Comparison of ENCODE assay signal across 15 cellular contexts in genomic region chr20:32433311-32434021, GRCh38.
DNase-seq lines count a peak whose midpoint lies in the region; ATAC-seq and TF ChIP-seq lines count a peak whose summit lies in the region.
"Had no signal": no experiment of that assay in that cellular context is flagged by ENCODE, and none has a peak within 500 bp of the region (broad histone marks: within the 10 kb centered on the region; RNA-seq: fewer than 3 reads in every experiment).

No MANE protein-coding gene starts in this region.

- CTCF ChIA-PET in OCI-LY7 (lab: Charles Lee; ENCODE audit: unreplicated experiment), result no interaction called here

- H3K4me1 Mint-ChIP-seq in CD4-positive, CD25-positive, alpha-beta regulatory T cell, result peaks cover 0 to 8% (median 3%) of the 10 kb centered on the region in 4 donors
- H3K4me1 Mint-ChIP-seq in neural progenitor cell, result no peaks in the 10 kb centered on the region
- H3K4me1 Mint-ChIP-seq: central memory CD8-positive, alpha-beta T cell had no signal

- no peaks in the 10 kb centered on the region for H3K79me2 ChIP-seq in OCI-LY7 (ENCODE audit: insufficient read depth, low read depth, low read length)
- no peaks in the 10 kb centered on the region for H3K79me2 ChIP-seq in neural progenitor cell (ENCODE audit: low read depth)

- no peaks in the 10 kb centered on the region for H3K27me3 Mint-ChIP-seq in CD4-positive, CD25-positive, alpha-beta regulatory T cell
- H3K27me3 Mint-ChIP-seq in neural progenitor cell (ENCODE audit: insufficient read depth, low read depth), result peaks cover 3% of the 10 kb centered on the region
- H3K27me3 Mint-ChIP-seq: activated naive CD4-positive, alpha-beta T cell treated with anti-CD3 and anti-CD28 coated beads, Interleukin-2, amount 50 U/mL, for 24 hours; central memory CD8-positive, alpha-beta T cell; IgD-negative memory B cell had no signal

- H4K20me1 ChIP-seq in OCI-LY7 (ENCODE audit: insufficient read depth, low read length), result no peaks in the 10 kb centered on the region
- peaks cover 13% of the 10 kb centered on the region for H4K20me1 ChIP-seq in neural progenitor cell (ENCODE audit: low read depth)

- H3K27me3 ChIP-seq in CD4-positive, CD25-positive, alpha-beta regulatory T cell (ENCODE audit: control insufficient read depth, insufficient read depth, low read length), result no peaks in the 10 kb centered on the region
- H3K27me3 ChIP-seq in lung (ENCODE audit: control insufficient read depth, insufficient read depth) (no peaks in the 10 kb centered on the region), neural progenitor cell (no peaks in the 10 kb centered on the region)

- no peak overlapping the region for H3K4me3 Mint-ChIP-seq in CD4-positive, CD25-positive, alpha-beta regulatory T cell
- no peak overlapping the region for H3K4me3 Mint-ChIP-seq in neural progenitor cell
- H3K4me3 Mint-ChIP-seq: activated naive CD4-positive, alpha-beta T cell treated with anti-CD3 and anti-CD28 coated beads, Interleukin-2, amount 50 U/mL, for 24 hours; central memory CD8-positive, alpha-beta T cell; IgD-negative memory B cell; T-helper 1 cell treated with Interleukin-12 subunit alpha and Interleukin-12 subunit beta and Interleukin-4 antibody, amounts not matched to agents 30 μg/mL and 1 μg/mL, for 36 hours had no signal

- H3K9me3 Mint-ChIP-seq in CD4-positive, CD25-positive, alpha-beta regulatory T cell, result no peaks in the 10 kb centered on the region
- H3K9me3 Mint-ChIP-seq in neural progenitor cell, result no peaks in the 10 kb centered on the region
- H3K9me3 Mint-ChIP-seq: activated naive CD4-positive, alpha-beta T cell treated with anti-CD3 and anti-CD28 coated beads, Interleukin-2, amount 50 U/mL, for 24 hours; central memory CD8-positive, alpha-beta T cell; IgD-negative memory B cell; T-helper 1 cell treated with Interleukin-12 subunit alpha and Interleukin-12 subunit beta and Interleukin-4 antibody, amounts not matched to agents 30 μg/mL and 1 μg/mL, for 36 hours had no signal

- no peaks in the 10 kb centered on the region for H3K4me1 ChIP-seq in CD4-positive, CD25-positive, alpha-beta regulatory T cell (ENCODE audit: control insufficient read depth, insufficient read depth, low read length, poor library complexity, severe bottlenecking)
- H3K4me1 ChIP-seq in OCI-LY7 (ENCODE audit: insufficient read depth, low read length, poor library complexity, severe bottlenecking), result no peaks in the 10 kb centered on the region
- peaks cover 0 to 4% of the 10 kb centered on the region in 2 donors for H3K4me1 ChIP-seq in lung (ENCODE audit: control insufficient read depth in 2 of 2, insufficient read depth in 2 of 2, low read length in 2 of 2)
- H3K4me1 ChIP-seq in neural progenitor cell, result no peaks in the 10 kb centered on the region

- H3K9me2 ChIP-seq in OCI-LY7 (ENCODE audit: insufficient read depth, low read length), result no peaks in the 10 kb centered on the region

- H3K36me3 Mint-ChIP-seq in CD4-positive, CD25-positive, alpha-beta regulatory T cell, result peaks cover 53% of the 10 kb centered on the region
- peaks cover 50% of the 10 kb centered on the region for H3K36me3 Mint-ChIP-seq in neural progenitor cell

- TSS peak; percentile 45 for BruUV-seq in OCI-LY7 (replicated peaks; lab: Mats Ljungman, UMichigan)

- no peak overlapping the region for H3K27ac ChIP-seq in CD4-positive, CD25-positive, alpha-beta regulatory T cell (ENCODE audit: insufficient read depth, low read length, poor library complexity, severe bottlenecking)
- H3K27ac ChIP-seq in OCI-LY7 (ENCODE audit: low read depth, low read length, poor library complexity, severe bottlenecking) (no peak overlapping the region), lung (ENCODE audit: low read depth in 1 of 2, low read length in 1 of 2) (peak overlapping the region; percentile 28 to 54), neural progenitor cell (no peak overlapping the region)

- no peak for ATAC-seq in CD4-positive, CD25-positive, alpha-beta regulatory T cell (ENCODE audit: low read depth in 2 of 2)
- no peak for ATAC-seq in lung (ENCODE audit: insufficient read depth, low FRiP score)

- 76 to 83% methylated on average over 20 of the region's 20 CpGs for WGBS in lung, 2 donors

- no peak for DNase-seq in CD4-positive, CD25-positive, alpha-beta regulatory T cell
- DNase-seq in OCI-LY7 (ENCODE audit: low spot score) (no peak), fibroblast of villous mesenchyme (ENCODE audit: low read depth) (peak; percentile 21), lung (ENCODE audit: low spot score) (no peak), ureter (ENCODE audit: low spot score) (no peak), neural progenitor cell (ENCODE audit: low spot score) (no peak), NCI-H146 treated with DMSO at 0.1 percent for 48 hours (lab: John Stamatoyannopoulos, UW; ENCODE audit: unreplicated experiment) (no peak), NCI-H69 (lab: John Stamatoyannopoulos, UW) (no peak)
- DNase-seq: activated CD4-positive, CD25-positive, alpha-beta regulatory T cell treated with anti-CD3 and anti-CD28 coated beads, Interleukin-2, amount 50 U/mL, for 72 hours; activated CD8-positive, alpha-beta memory T cell treated with anti-CD3 and anti-CD28 coated beads, Interleukin-2, amount 50 U/mL, for 48 hours; stimulated activated CD4-positive, alpha-beta T cell treated with anti-CD3 and anti-CD28 coated beads, Interleukin-12 subunit alpha, Interleukin-12 subunit beta, amount 100 ng/mL, for 4 hours had no signal

- H3K4me3 ChIP-seq in CD4-positive, CD25-positive, alpha-beta regulatory T cell (ENCODE audit: low read depth, low read length), result no peak overlapping the region
- H3K4me3 ChIP-seq in OCI-LY7 (ENCODE audit: low read depth, low read length, poor library complexity, severe bottlenecking) (no peak overlapping the region), fibroblast of villous mesenchyme (ENCODE audit: low read depth, low read length) (no peak overlapping the region), lung (no peak overlapping the region), neural progenitor cell (no peak overlapping the region)

- H3K36me3 ChIP-seq in CD4-positive, CD25-positive, alpha-beta regulatory T cell (ENCODE audit: control insufficient read depth, insufficient read depth, low read length), result peaks cover 98% of the 10 kb centered on the region
- H3K36me3 ChIP-seq in OCI-LY7 (ENCODE audit: insufficient read depth, low read length) (peaks cover 100% of the 10 kb centered on the region), lung (ENCODE audit: control insufficient read depth in 2 of 2, insufficient read depth in 2 of 2, low read length in 2 of 2) (peaks cover 39 to 66% of the 10 kb centered on the region in 2 donors), neural progenitor cell (peaks cover 6% of the 10 kb centered on the region)

- H3K4me2 ChIP-seq in OCI-LY7 (ENCODE audit: low read length) (no peak overlapping the region), neural progenitor cell (no peak overlapping the region)

- intact Hi-C loops in OCI-LY7 (cut with micrococcal nuclease; ENCODE audit: unreplicated experiment), result no loop called here

- H3K9ac ChIP-seq in neural progenitor cell, result no peak overlapping the region

- H3K27ac Mint-ChIP-seq in CD4-positive, CD25-positive, alpha-beta regulatory T cell, result peak overlapping the region in 2 of 3 donors; percentile 26 to 77
- H3K27ac Mint-ChIP-seq in neural progenitor cell, result no peak overlapping the region
- H3K27ac Mint-ChIP-seq: T-helper 1 cell treated with Interleukin-12 subunit alpha and Interleukin-12 subunit beta and Interleukin-4 antibody, amounts not matched to agents 30 μg/mL and 1 μg/mL, for 36 hours had no signal

- TF ChIP-seq CTCF in OCI-LY7 (conservative IDR thresholded peaks at IDR 0.05; ENCODE audit: low read length) (no peak), fibroblast of villous mesenchyme (IDR thresholded peaks at IDR 0.05; ENCODE audit: insufficient read depth, low read depth, low read length) (no peak), lung (IDR thresholded peaks at IDR 0.05; ENCODE audit: control extremely low read depth, extremely low read depth) (no peak), neural progenitor cell (IDR thresholded peaks at IDR 0.05) (no peak)

- H3F3A ChIP-seq in neural progenitor cell (ENCODE audit: low read depth), result no peaks in the 10 kb centered on the region

- H2AFZ ChIP-seq in OCI-LY7 (ENCODE audit: low read length), result no peak overlapping the region
- no peak overlapping the region for H2AFZ ChIP-seq in neural progenitor cell (replicated peaks)

- POLR2A ChIA-PET in OCI-LY7 (lab: Charles Lee), result no interaction called here

- H3K9me3 ChIP-seq in CD4-positive, CD25-positive, alpha-beta regulatory T cell (ENCODE audit: control insufficient read depth in 2 of 2, low read length in 2 of 2), result no peaks in the 10 kb centered on the region
- H3K9me3 ChIP-seq in OCI-LY7 (ENCODE audit: low read length) (no peaks in the 10 kb centered on the region), lung (ENCODE audit: control insufficient read depth in 2 of 2, insufficient read depth in 1 of 2, low read length in 1 of 2) (peaks cover 0 to 2% of the 10 kb centered on the region in 2 donors), neural progenitor cell (ENCODE audit: low read depth) (no peaks in the 10 kb centered on the region)

Comparison
In these comparisons a context has a peak if more than half of its experiments do, and no peak if none do; other contexts are left out.
1. H3K27ac ChIP-seq: peak in lung (2 of 2); none in CD4-positive, CD25-positive, alpha-beta regulatory T cell (single experiment), OCI-LY7 (single experiment) and neural progenitor cell (single experiment).